8 cellular contexts compared by ENCODE assay signal in the genomic region with DNA sequence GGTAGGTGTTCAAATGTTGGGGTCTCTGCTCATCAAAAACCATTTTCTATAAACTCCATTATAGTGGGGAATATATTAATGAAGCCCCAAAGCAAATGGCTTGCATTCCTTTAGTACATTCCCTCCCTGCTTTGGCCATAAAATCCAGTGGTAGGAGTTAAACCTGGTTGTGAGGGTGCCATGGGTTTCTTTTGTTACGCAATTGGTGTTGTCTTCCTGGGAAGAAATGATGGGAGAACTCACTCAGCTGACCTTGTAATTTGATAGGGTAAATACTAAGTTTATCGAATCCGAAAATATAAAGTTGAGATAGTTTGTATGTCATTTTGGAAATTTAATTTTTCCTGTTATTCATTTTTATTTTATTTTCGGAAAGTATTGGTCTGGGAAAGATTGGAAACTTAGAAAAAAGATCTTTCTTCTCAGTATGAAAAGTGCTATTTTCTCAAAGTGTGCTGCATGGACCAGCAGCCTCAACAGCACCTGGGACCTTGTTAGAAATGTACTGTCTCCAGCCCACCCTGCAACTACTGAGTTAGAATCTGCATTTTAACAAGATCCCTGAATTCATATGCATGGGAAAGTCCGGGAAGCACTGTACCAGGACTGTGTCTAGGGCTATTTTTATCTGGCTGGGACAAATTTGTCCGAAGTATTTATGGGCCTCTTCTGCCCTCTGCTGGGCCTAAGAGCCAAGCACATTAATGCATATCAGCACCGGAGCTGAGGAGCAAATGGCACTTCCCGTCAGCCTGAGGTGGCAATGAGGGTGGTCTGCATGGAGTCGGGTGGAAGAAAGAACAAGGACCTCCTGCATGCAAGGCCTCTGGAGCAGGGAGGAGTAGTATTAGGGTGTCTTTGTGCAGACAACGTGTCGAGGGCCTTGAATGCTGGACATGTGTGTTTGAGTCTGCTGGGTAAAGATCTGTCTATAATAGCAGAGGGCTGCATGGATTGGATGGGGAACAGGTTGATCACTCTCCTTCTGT. TPM values are rescaled to one million over a fixed set of nuclear protein-coding genes. Genes with fewer than 3 reads are reported as not detected.
DNase-seq lines count a peak whose midpoint lies in the region; ATAC-seq and TF ChIP-seq lines count a peak whose summit lies in the region.

No MANE protein-coding gene starts in this region.

- H2AFZ ChIP-seq in GM23338: peak overlapping the region; percentile 53

- H3K36me3 ChIP-seq in GM23338 (ENCODE audit: insufficient read depth): no peaks in the 10 kb centered on the region

- H3K4me2 ChIP-seq in GM23338: 0 out of 2 replicates have a peak overlapping the region, but pooled peaks have one; percentile 7

- no peak overlapping the region for H3K27ac ChIP-seq in GM23338 (ENCODE audit: low read depth)

- intact Hi-C loops in lower leg skin (cut with DNase I; ENCODE audit: low total_unique reads): no loop called here

- H4K20me1 ChIP-seq in GM23338 (replicated peaks; ENCODE audit: insufficient read depth): no peaks in the 10 kb centered on the region

- H3K27me3 ChIP-seq in GM23338 (ENCODE audit: insufficient read depth): no peaks in the 10 kb centered on the region

- H3F3A ChIP-seq in GM23338 (replicated peaks; ENCODE audit: low read depth): no peaks in the 10 kb centered on the region

- H3K4me3 ChIP-seq in GM23338 (no peak overlapping the region), lower leg skin (ENCODE audit: low read depth, poor library complexity, severe bottlenecking) (no peak overlapping the region)

- peaks cover 2% of the 10 kb centered on the region; the same call in 1 of the 3 replicates for H3K36me3 Mint-ChIP-seq in GM23338 (ENCODE audit: low read depth)

- TF ChIP-seq POLR2A in lower leg skin (IDR thresholded peaks at IDR 0.05): no peak

- peak; percentile 62 for DNase-seq in AG08396 (ENCODE audit: low spot score)
- DNase-seq in GM23338 (ENCODE audit: low spot score): peak; percentile 89
- peak; percentile 24 for DNase-seq in NCI-H446 treated with DMSO at 0.1 percent for 48 hours (lab: John Stamatoyannopoulos, UW)
- DNase-seq in activated CD4-positive, alpha-beta T cell treated with anti-CD3 and anti-CD28 coated beads for 4 hours: peak; percentile 40 to 48
- peak; percentile 69 for DNase-seq in dedifferentiated amniotic fluid mesenchymal stem cell (ENCODE audit: extremely low spot score)
- peak; percentile 51 to 89 for DNase-seq in lower leg skin (ENCODE audit: low spot score in 2 of 2)
- DNase-seq in stimulated activated CD4-positive, alpha-beta T cell treated with anti-CD3 and anti-CD28 coated beads, Interleukin-4, amount 100 ng/mL, for 48 hours (ENCODE audit: low read depth in 2 of 2): peak; percentile 14 to 37

- H3K27me3 Mint-ChIP-seq in GM23338 (ENCODE audit: insufficient read depth, low read depth, poor library complexity): peaks cover 3% of the 10 kb centered on the region

- ATAC-seq in GM23338 (peak; percentile 96), GM19467 (IDR thresholded peaks at IDR 0.05; ENCODE audit: unreplicated experiment) (no peak)

- H3K79me2 ChIP-seq in GM23338 (replicated peaks; ENCODE audit: insufficient read depth): no peaks in the 10 kb centered on the region

- H3K9me2 ChIP-seq in GM23338 (ENCODE audit: insufficient read depth): no peaks in the 10 kb centered on the region

- TF ChIP-seq CTCF in GM23338 (conservative IDR thresholded peaks at IDR 0.05; ENCODE audit: low read depth in 2 of 2) (peak; percentile 94 to 95), lower leg skin (IDR thresholded peaks at IDR 0.05) (peak in 1 of 3 donors; percentile 80)

- H3K4me3 Mint-ChIP-seq in GM23338: no peak overlapping the region; the same call in 2 of the 3 replicates

- 21 to 23% methylated on average over 11 of the region's 11 CpGs for WGBS in lower leg skin, 2 donors

- peaks cover 6% of the 10 kb centered on the region; the same call in 2 of the 3 replicates for H3K9me3 Mint-ChIP-seq in GM23338

- no peak overlapping the region for H3K27ac Mint-ChIP-seq in GM23338

- H3K4me1 ChIP-seq in GM23338 (ENCODE audit: insufficient read depth): peaks cover 8% of the 10 kb centered on the region

- H3K4me1 Mint-ChIP-seq in GM23338: peaks cover 12% of the 10 kb centered on the region

TF ChIP-seq in GM23338, 12 proteins besides CTCF, POLR2A, EP300 and RAD21 (continues in another document):
- TF ChIP-seq ZNF331 (CRISPR knock-in tag; IDR thresholded peaks at IDR 0.05; ENCODE audit: low read depth): no peak
- no peak for TF ChIP-seq ZNF462 (CRISPR knock-in tag; IDR thresholded peaks at IDR 0.05)
- no peak for TF ChIP-seq EZH2 (IDR thresholded peaks at IDR 0.05; ENCODE audit: low read depth, unreplicated experiment)
- no peak for TF ChIP-seq NANOG (IDR thresholded peaks at IDR 0.05; ENCODE audit: borderline replicate concordance)
- TF ChIP-seq JUNB (IDR thresholded peaks at IDR 0.05; ENCODE audit: unreplicated experiment): no peak
- TF ChIP-seq ZNF114 (CRISPR knock-in tag; IDR thresholded peaks at IDR 0.05): no peak
- no peak for TF ChIP-seq CREB1 (CRISPR knock-in tag; IDR thresholded peaks at IDR 0.05; ENCODE audit: low read depth)
- TF ChIP-seq STAT1 (IDR thresholded peaks at IDR 0.05; ENCODE audit: unreplicated experiment): no peak

RNA-seq across cellular contexts. Expression of gene FAM81A, which starts 54.7 kb away (rescaled TPM):
- total RNA-seq in GM23338 (2014; rRNA removed; shearing (Covaris generic)): 1.7 and 4.1 TPM in 2 replicates
- 0.73 and 1.1 TPM in 2 replicates for polyA plus RNA-seq in GM23338 (2016; fragmentation: Nextera tagmentation; extraction: Ambion mirVana)
- total RNA-seq in lower leg skin: 1 to 10 TPM; 1.3 to 2.3 (median 2.1) TPM

Comparison
In these comparisons a context has a peak if more than half of its experiments do, and no peak if none do; other contexts are left out.
1. DNase-seq: peak in every context shown above with its lines; median percentile 89 in GM23338; 70 in lower leg skin; 69 in dedifferentiated amniotic fluid mesenchymal stem cell; 62 in AG08396; 44 in activated CD4-positive, alpha-beta T cell treated with anti-CD3 and anti-CD28 coated beads for 4 hours; 26 in stimulated activated CD4-positive, alpha-beta T cell treated with anti-CD3 and anti-CD28 coated beads, Interleukin-4, amount 100 ng/mL, for 48 hours; 24 in NCI-H446 treated with DMSO at 0.1 percent for 48 hours.